ENCODE assay signal across 13 cellular contexts in genomic region chr18:78542204-78542603, GRCh38.
A peak's percentile ranks its signal among the peaks of the same experiment; 100 is the strongest.
DNase-seq lines count a peak whose midpoint lies in the region; ATAC-seq and TF ChIP-seq lines count a peak whose summit lies in the region.
"Had no signal": no experiment of that assay in that cellular context is flagged by ENCODE, and none has a peak within 500 bp of the region (broad histone marks: within the 10 kb centered on the region; RNA-seq: fewer than 3 reads in every experiment).

No MANE protein-coding gene starts in this region.

- intact Hi-C loops in left ventricle myocardium superior (cut with micrococcal nuclease): no loop called here
- intact Hi-C loops in sigmoid colon (cut with DNase I): no loop called here

- TF ChIP-seq EP300 in sigmoid colon (IDR thresholded peaks at IDR 0.05): no peak

- ATAC-seq in left ventricle myocardium superior (peak; percentile 96), HG02588 (IDR thresholded peaks at IDR 0.05; ENCODE audit: unreplicated experiment) (no peak), HG03442 (IDR thresholded peaks at IDR 0.05; ENCODE audit: unreplicated experiment) (no peak)
- ATAC-seq: activated T-helper 17 cell treated with anti-CD3 and anti-CD28 coated beads, Interleukin-2, amount 50 U/mL, for 72 hours had no signal

- no peak for TF ChIP-seq POLR2A in sigmoid colon (IDR thresholded peaks at IDR 0.05)

- no peaks in the 10 kb centered on the region for H3K27me3 ChIP-seq in sigmoid colon
- H3K27me3 ChIP-seq: colonic mucosa had no signal

- peaks cover 0 to 10% (median 4%) of the 10 kb centered on the region in 4 donors for H3K4me1 ChIP-seq in sigmoid colon
- H3K4me1 ChIP-seq: colonic mucosa had no signal

- H3K4me3 ChIP-seq in sigmoid colon: no peak overlapping the region
- H3K4me3 ChIP-seq: colonic mucosa had no signal

- 27 to 31% methylated on average over 4 of the region's 4 CpGs for WGBS in sigmoid colon, 2 donors

- no peak for TF ChIP-seq CTCF in sigmoid colon (IDR thresholded peaks at IDR 0.05)

- peak; percentile 23 for DNase-seq in HT-29 (ENCODE audit: low spot score)
- peak; percentile 18 for DNase-seq in SW480 (ENCODE audit: low spot score)
- peak; percentile 89 for DNase-seq in left ventricle myocardium superior
- peak; percentile 80 for DNase-seq in sigmoid colon
- no peak for DNase-seq in NCI-H187 (lab: John Stamatoyannopoulos, UW)
- no peak for DNase-seq in AG20443 (ENCODE audit: low spot score)
- DNase-seq: colonic mucosa, DMS53, MM.1S, nephron progenitor cell had no signal

- no peaks in the 10 kb centered on the region for H3K9me3 ChIP-seq in sigmoid colon
- H3K9me3 ChIP-seq: colonic mucosa had no signal

- H3K27ac ChIP-seq in sigmoid colon: peak overlapping the region in 1 of 4 donors; percentile 56
- H3K27ac ChIP-seq: colonic mucosa had no signal

- H3K36me3 ChIP-seq in sigmoid colon: no peaks in the 10 kb centered on the region
- H3K36me3 ChIP-seq: colonic mucosa had no signal

Comparison
In these comparisons a context has a peak if more than half of its experiments do, and no peak if none do; other contexts are left out.
1. DNase-seq: peak in HT-29 (single experiment), SW480 (single experiment), left ventricle myocardium superior (single experiment) and sigmoid colon (single experiment); none in NCI-H187 (0 of 2) and AG20443 (single experiment).